ENCODE assay signal across 25 cellular contexts in genomic region chr19:29092712-29093552, GRCh38.
A peak's percentile ranks its signal among the peaks of the same experiment; 100 is the strongest.
DNase-seq lines count a peak whose midpoint lies in the region; ATAC-seq and TF ChIP-seq lines count a peak whose summit lies in the region.
"Had no signal": no experiment of that assay in that cellular context is flagged by ENCODE, and none has a peak within 500 bp of the region (broad histone marks: within the 10 kb centered on the region; RNA-seq: fewer than 3 reads in every experiment).

No MANE protein-coding gene starts in this region.

- H3K18ac ChIP-seq in H9 (ENCODE audit: insufficient read length, low read depth, low read length): no peak overlapping the region
- H3K18ac ChIP-seq in trophoblast cell (ENCODE audit: low read length): no peak overlapping the region

- H3K79me1 ChIP-seq in H9 (ENCODE audit: insufficient read depth, low read depth, low read length, poor library complexity, severe bottlenecking) (no peaks in the 10 kb centered on the region), trophoblast cell (ENCODE audit: low read length) (no peaks in the 10 kb centered on the region)

- H3K27me3 Mint-ChIP-seq in H9 (ENCODE audit: low read depth): no peaks in the 10 kb centered on the region; the same call in 1 of the 2 replicates
- no peaks in the 10 kb centered on the region for H3K27me3 Mint-ChIP-seq in T-helper 17 cell
- H3K27me3 Mint-ChIP-seq in osteocyte (ENCODE audit: unreplicated experiment): no peaks in the 10 kb centered on the region
- H3K27me3 Mint-ChIP-seq: CD4-positive, CD25-positive, alpha-beta regulatory T cell had no signal

- no peak overlapping the region for H4K12ac ChIP-seq in trophoblast cell (ENCODE audit: low read depth, low read length)

- H3K27me3 ChIP-seq in H9 (ENCODE audit: insufficient read depth, low read length) (no peaks in the 10 kb centered on the region), trophoblast cell (ENCODE audit: insufficient read depth, low read length) (no peaks in the 10 kb centered on the region)
- H3K27me3 ChIP-seq: BLaER1, MG63 had no signal

- H3K23ac ChIP-seq in H9 (ENCODE audit: insufficient read length, low read depth, low read length) (no peak overlapping the region), trophoblast cell (ENCODE audit: low read length) (no peak overlapping the region)

- no peak overlapping the region for H2AFZ ChIP-seq in H9 (ENCODE audit: low read length)
- no peak overlapping the region for H2AFZ ChIP-seq in trophoblast cell (ENCODE audit: insufficient read depth, low read length, poor library complexity)

- H3K4me3 Mint-ChIP-seq in H9 (no peak overlapping the region), T-helper 17 cell (peak overlapping the region; percentile 25), osteocyte (ENCODE audit: unreplicated experiment) (no peak overlapping the region)
- H3K4me3 Mint-ChIP-seq: CD4-positive, CD25-positive, alpha-beta regulatory T cell had no signal

- no peak overlapping the region for H2BK20ac ChIP-seq in H9 (ENCODE audit: low read depth, low read length, poor library complexity, severe bottlenecking)

- no CpG with 5 or more reads among the region's 41 CpGs for WGBS in H9 (ENCODE audit: extremely low coverage, insufficient read length, low lambda C conversion rate)
- no CpG with 5 or more reads among the region's 41 CpGs for WGBS in trophoblast cell (ENCODE audit: extremely low coverage, insufficient coverage, insufficient read length)

- H3K4me2 ChIP-seq in H9 (ENCODE audit: insufficient read depth, insufficient read length, low read length) (no peak overlapping the region), trophoblast cell (ENCODE audit: low read length) (no peak overlapping the region)
- H3K4me2 ChIP-seq: BLaER1 had no signal

- H2AK5ac ChIP-seq in H9 (ENCODE audit: insufficient read length, low read length): no peak overlapping the region
- H2AK5ac ChIP-seq in trophoblast cell (ENCODE audit: low read length): no peak overlapping the region

- H3K4me1 ChIP-seq in H9 (ENCODE audit: insufficient read depth, low read length): peaks cover 2% of the 10 kb centered on the region; the same call in 1 of the 2 replicates
- no peaks in the 10 kb centered on the region for H3K4me1 ChIP-seq in trophoblast cell (ENCODE audit: control insufficient read depth in 1 of 2, insufficient read depth in 2 of 2, low read length in 2 of 2)
- H3K4me1 ChIP-seq: BLaER1, SJCRH30 had no signal

- H4K8ac ChIP-seq in H9 (replicated peaks; ENCODE audit: insufficient read length, low read depth, low read length): no peak overlapping the region
- H4K8ac ChIP-seq in trophoblast cell (ENCODE audit: low read depth, low read length): no peak overlapping the region

- no peaks in the 10 kb centered on the region for H3K36me3 ChIP-seq in trophoblast cell (ENCODE audit: control insufficient read depth in 1 of 2, insufficient read depth in 2 of 2, low read length in 2 of 2)
- H3K36me3 ChIP-seq: BLaER1, MG63, SJCRH30 had no signal

- no peak overlapping the region for H3T11ph ChIP-seq in H9 (ENCODE audit: low read length)

- H2BK12ac ChIP-seq in H9 (ENCODE audit: insufficient read length, low read depth, low read length) (no peak overlapping the region), trophoblast cell (ENCODE audit: low read length) (no peak overlapping the region)

- H2BK15ac ChIP-seq in H9 (ENCODE audit: low read depth, low read length): no peak overlapping the region

- TF ChIP-seq CTCF in H9 (conservative IDR thresholded peaks at IDR 0.05): no peak
- TF ChIP-seq CTCF in fibroblast of the aortic adventitia (IDR thresholded peaks at IDR 0.05; ENCODE audit: insufficient read depth, low read length): no peak
- no peak for TF ChIP-seq CTCF in osteocyte (IDR thresholded peaks at IDR 0.05)

- H3K4me3 ChIP-seq in fibroblast of the aortic adventitia (ENCODE audit: low read depth, low read length): no peak overlapping the region
- no peak overlapping the region for H3K4me3 ChIP-seq in trophoblast cell (ENCODE audit: low read depth, low read length)
- H3K4me3 ChIP-seq: BLaER1, MG63, SJCRH30 had no signal

- no peaks in the 10 kb centered on the region for H3K23me2 ChIP-seq in H9 (ENCODE audit: insufficient read length, low read depth, low read length, poor library complexity, severe bottlenecking)

- H4K20me1 ChIP-seq in H9 (ENCODE audit: control insufficient read depth, insufficient read depth, insufficient read length): no peaks in the 10 kb centered on the region
- H4K20me1 ChIP-seq: BLaER1 had no signal

- no peaks in the 10 kb centered on the region for H3K36me3 Mint-ChIP-seq in H9 (ENCODE audit: insufficient read depth in 1 of 3, low read depth in 3 of 3)
- H3K36me3 Mint-ChIP-seq in T-helper 17 cell (ENCODE audit: low read depth): no peaks in the 10 kb centered on the region
- H3K36me3 Mint-ChIP-seq in osteocyte (ENCODE audit: unreplicated experiment): no peaks in the 10 kb centered on the region
- H3K36me3 Mint-ChIP-seq: CD4-positive, CD25-positive, alpha-beta regulatory T cell had no signal

- H3K56ac ChIP-seq in H9 (ENCODE audit: insufficient read length, low read depth, low read length): no peak overlapping the region

- peaks cover 3 to 4% of the 10 kb centered on the region in 2 experiments; a peak in 2 of 5 replicates for H3K9me3 Mint-ChIP-seq in H9
- H3K9me3 Mint-ChIP-seq in osteocyte (ENCODE audit: unreplicated experiment): peaks cover 2% of the 10 kb centered on the region
- H3K9me3 Mint-ChIP-seq: CD4-positive, CD25-positive, alpha-beta regulatory T cell had no signal

- no peak for ATAC-seq in T-helper 17 cell
- ATAC-seq in HG02981 (IDR thresholded peaks at IDR 0.05; ENCODE audit: unreplicated experiment): no peak
- ATAC-seq: HCT116, PC-3, Right ventricle myocardium inferior, SK-N-SH treated with all-trans-retinoic acid at 6 μM for 48 hours had no signal

- H2BK5ac ChIP-seq in H9 (ENCODE audit: insufficient read length, low read length) (no peak overlapping the region), trophoblast cell (ENCODE audit: low read depth, low read length, poor library complexity) (no peak overlapping the region)

- H4K5ac ChIP-seq in H9 (ENCODE audit: insufficient read length, low read depth, low read length): no peak overlapping the region

- no peak overlapping the region for H2BK120ac ChIP-seq in H9 (ENCODE audit: low read depth, low read length, poor library complexity, severe bottlenecking)
- no peak overlapping the region for H2BK120ac ChIP-seq in trophoblast cell (ENCODE audit: insufficient read depth, low read length, poor library complexity)

- H3K79me2 ChIP-seq in H9 (ENCODE audit: insufficient read depth, low read length): no peaks in the 10 kb centered on the region
- H3K79me2 ChIP-seq in trophoblast cell (ENCODE audit: control insufficient read depth, insufficient read depth, low read length, poor library complexity): no peaks in the 10 kb centered on the region

- DNase-seq in H9: peak; percentile 41
- DNase-seq in T-helper 17 cell: no peak
- peak; percentile 7 for DNase-seq in fibroblast of the aortic adventitia (ENCODE audit: low read depth)
- peak; percentile 95 to 96 for DNase-seq in trophoblast cell
- no peak for DNase-seq in substantia nigra (lab: John Stamatoyannopoulos, UW)
- no peak for DNase-seq in osteocyte (ENCODE audit: extremely low spot score, unreplicated experiment)
- DNase-seq in T1000 (lab: John Stamatoyannopoulos, UW): no peak
- DNase-seq: CD4-positive, CD25-positive, alpha-beta regulatory T cell; DMS153; KG1; MG63; NCI-H1105 treated with DMSO at 0.1 percent for 48 hours; NCI-H146; NCI-H1930; NCI-H2107; NCI-H524; NCI-H748 treated with DMSO at 0.1 percent for 48 hours; NK-92 treated with Interleukin-12 subunit alpha and Interleukin-12 subunit beta, amount 100 ng/mL, for 24 hours; PC-3; SJCRH30 had no signal

- H4K91ac ChIP-seq in H9 (ENCODE audit: insufficient read length, low read depth, low read length) (no peak overlapping the region), trophoblast cell (ENCODE audit: low read depth, low read length) (no peak overlapping the region)

- H3K9me3 ChIP-seq in H9 (ENCODE audit: control insufficient read depth, low read depth, low read length) (no peaks in the 10 kb centered on the region), T-helper 17 cell (ENCODE audit: control insufficient read depth, low read length, poor library complexity, severe bottlenecking) (no peaks in the 10 kb centered on the region), trophoblast cell (ENCODE audit: insufficient read depth, low read depth, low read length) (no peaks in the 10 kb centered on the region)
- H3K9me3 ChIP-seq: BLaER1, MG63, SJCRH30 had no signal

- H3K9ac ChIP-seq in H9 (ENCODE audit: extremely low read depth, insufficient read length, low read length) (no peak overlapping the region), trophoblast cell (ENCODE audit: low read length) (no peak overlapping the region)
- H3K9ac ChIP-seq: BLaER1 had no signal

- H3K4me1 Mint-ChIP-seq in H9: peaks cover 25 to 26% of the 10 kb centered on the region in 2 experiments
- no peaks in the 10 kb centered on the region for H3K4me1 Mint-ChIP-seq in T-helper 17 cell
- H3K4me1 Mint-ChIP-seq in osteocyte (ENCODE audit: unreplicated experiment): no peaks in the 10 kb centered on the region
- H3K4me1 Mint-ChIP-seq: CD4-positive, CD25-positive, alpha-beta regulatory T cell had no signal

- H3K27ac Mint-ChIP-seq in H9 (no peak overlapping the region), T-helper 17 cell (no peak overlapping the region), osteocyte (ENCODE audit: unreplicated experiment) (no peak overlapping the region)

- H3K27ac ChIP-seq in H9 (ENCODE audit: insufficient read length, low read depth, low read length) (no peak overlapping the region), trophoblast cell (ENCODE audit: low read depth, low read length) (no peak overlapping the region), substantia nigra (ENCODE audit: low read depth, low read length, poor library complexity, severe bottlenecking) (no peak overlapping the region)
- H3K27ac ChIP-seq: BLaER1, SJCRH30 had no signal

- H3K14ac ChIP-seq in H9 (ENCODE audit: insufficient read depth, low read length): no peak overlapping the region
- no peak overlapping the region for H3K14ac ChIP-seq in trophoblast cell (ENCODE audit: low read length)

- H3K4ac ChIP-seq in H9 (ENCODE audit: low read depth, low read length) (no peak overlapping the region), trophoblast cell (ENCODE audit: low read depth, low read length) (no peak overlapping the region)

Comparison
In these comparisons a context has a peak if more than half of its experiments do, and no peak if none do; other contexts are left out.
1. DNase-seq: peak in H9 (single experiment), fibroblast of the aortic adventitia (single experiment) and trophoblast cell (2 of 2); none in T-helper 17 cell (0 of 3), substantia nigra (0 of 49), osteocyte (single experiment) and T1000 (single experiment).